8 cellular contexts compared by ENCODE assay signal in genomic region chr17:38333635-38334295, GRCh38. TPM values are rescaled to one million over a fixed set of nuclear protein-coding genes. Genes with fewer than 3 reads are reported as not detected.
A peak's percentile ranks its signal among the peaks of the same experiment; 100 is the strongest.
DNase-seq lines count a peak whose midpoint lies in the region; ATAC-seq and TF ChIP-seq lines count a peak whose summit lies in the region.

No MANE protein-coding gene starts in this region.

- peak; percentile 92 for ATAC-seq in WTC11
- ATAC-seq in HG03175 (IDR thresholded peaks at IDR 0.05; ENCODE audit: unreplicated experiment) = no peak
- ATAC-seq in GM21529 (IDR thresholded peaks at IDR 0.05; ENCODE audit: unreplicated experiment) = no peak

- CTCF ChIA-PET in WTC11 (lab: Charles Lee) = interaction anchor here (0.5 to 10.4 kb wide), 44 partner anchors 10 to 849 kb away, joined by 3 to 221 read pairs (median 6); partner anchors contain the start of genes ARHGAP23, GPR179 and SOCS7

- no peak overlapping the region for H3K4me3 Mint-ChIP-seq in WTC11

- peaks cover 16% of the 10 kb centered on the region for H3K4me1 Mint-ChIP-seq in WTC11

- DNase-seq in DMS153 (lab: John Stamatoyannopoulos, UW) (peak; percentile 3), HUDEP-2 (lab: John Stamatoyannopoulos, UW; ENCODE audit: unreplicated experiment in 76 of 76) (peak in 49 of 76 experiments; percentile 8 to 67 (median 34)), WTC11 (ENCODE audit: low spot score) (peak; percentile 96), erythroblast (lab: John Stamatoyannopoulos, UW) (peak; percentile 50 to 64), DMS79 (lab: John Stamatoyannopoulos, UW) (no peak)
- DNase-seq in stimulated activated CD4-positive, alpha-beta T cell treated with anti-CD3 and anti-CD28 coated beads, Interleukin-12 subunit alpha, Interleukin-12 subunit beta, amount 100 ng/mL, for 4 hours = peak; percentile 30

- POLR2A ChIA-PET in WTC11 (lab: Charles Lee) = interaction anchor here (1.2 to 3.9 kb wide), 2 partner anchors 9 to 82 kb away, joined by 5 to 19 read pairs; no protein-coding TSS in a partner anchor

- no peak for TF ChIP-seq POLR2A in erythroblast (IDR thresholded peaks at IDR 0.05; ENCODE audit: low read length)

- peak; percentile 95 for TF ChIP-seq CTCF in WTC11 (IDR thresholded peaks at IDR 0.05)

- no peak overlapping the region; the same call in 1 of the 2 replicates for H3K27ac Mint-ChIP-seq in WTC11

- H3K9me3 Mint-ChIP-seq in WTC11 = no peaks in the 10 kb centered on the region

- H3K36me3 Mint-ChIP-seq in WTC11 = no peaks in the 10 kb centered on the region

- no peaks in the 10 kb centered on the region; the same call in 1 of the 2 replicates for H3K27me3 Mint-ChIP-seq in WTC11 (ENCODE audit: low read depth)

TF ChIP-seq in WTC11, 78 proteins besides CTCF, POLR2A, EP300 and RAD21:
- TF ChIP-seq PRDM15 (CRISPR knock-in tag; IDR thresholded peaks at IDR 0.05) (peak; percentile 77), ETV6 (CRISPR knock-in tag; IDR thresholded peaks at IDR 0.05) (peak; percentile 57; the same call in 1 of the 2 replicates), RORB (CRISPR knock-in tag; IDR thresholded peaks at IDR 0.05) (no peak), ZBTB43 (CRISPR knock-in tag; IDR thresholded peaks at IDR 0.05) (no peak), SMAD4 (CRISPR knock-in tag; IDR thresholded peaks at IDR 0.05) (no peak), ATF3 (CRISPR knock-in tag; conservative IDR thresholded peaks at IDR 0.05) (no peak), JUN (CRISPR knock-in tag; IDR thresholded peaks at IDR 0.05) (no peak), NFYB (CRISPR knock-in tag; conservative IDR thresholded peaks at IDR 0.05; ENCODE audit: low read depth) (no peak), ATF1 (CRISPR knock-in tag; IDR thresholded peaks at IDR 0.05) (no peak), ZNF532 (CRISPR knock-in tag; IDR thresholded peaks at IDR 0.05; ENCODE audit: borderline replicate concordance) (no peak), USF2 (CRISPR knock-in tag; IDR thresholded peaks at IDR 0.05) (no peak), EMX1 (CRISPR knock-in tag; IDR thresholded peaks at IDR 0.05) (no peak), SMAD3 (CRISPR knock-in tag; IDR thresholded peaks at IDR 0.05; ENCODE audit: borderline replicate concordance) (no peak)

RNA-seq across cellular contexts. Expression of gene GPR179, which starts 10.0 kb away (rescaled TPM):
- 0.09 to 0.46 TPM (median 0.46 TPM) in 3 replicates for total RNA-seq in WTC11 (2021)

RNA-seq across cellular contexts. Expression of gene SOCS7, which starts 17.9 kb away (rescaled TPM):
- total RNA-seq in WTC11 (2021) = 32.3 to 34.4 TPM (median 33.6 TPM) in 3 replicates

RNA-seq across cellular contexts. Expression of gene MRPL45, which starts 36.8 kb away (rescaled TPM):
- 60.3 to 63.3 TPM (median 61.1 TPM) in 3 replicates for total RNA-seq in WTC11 (2021)
